ENCODE assay signal across 8 cellular contexts in the genomic region with DNA sequence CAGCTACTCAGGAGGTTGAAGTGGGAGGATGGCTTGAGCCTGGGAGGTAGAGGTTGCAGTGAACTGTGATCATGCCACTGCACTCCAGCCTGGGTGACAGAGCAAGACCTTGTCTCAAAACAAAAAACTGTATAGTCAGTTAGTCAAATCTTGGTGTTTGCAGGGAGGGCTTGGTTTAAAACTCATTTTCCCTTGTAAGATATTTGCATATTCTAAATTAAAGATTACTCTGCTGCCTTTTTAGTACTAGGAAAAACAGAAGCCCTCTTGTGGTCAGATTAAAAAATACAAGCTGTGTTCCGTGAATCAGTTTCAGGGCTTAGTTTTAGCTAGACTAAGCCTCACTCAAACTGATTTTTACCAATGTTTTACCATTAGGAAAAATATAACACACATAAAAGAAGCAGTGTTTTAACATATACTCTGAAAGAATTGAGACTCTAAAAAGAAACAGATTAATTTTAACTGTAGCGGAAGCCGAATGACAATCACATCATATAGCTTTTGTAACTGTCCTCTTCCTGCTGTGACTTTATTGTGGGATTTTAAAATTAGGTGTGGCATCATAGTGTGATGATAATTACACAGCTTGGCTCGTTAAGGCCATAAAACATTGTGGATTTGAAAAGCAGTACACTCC.
DNase-seq lines count a peak whose midpoint lies in the region; ATAC-seq and TF ChIP-seq lines count a peak whose summit lies in the region.

No MANE protein-coding gene starts in this region.

- DNase-seq in SIG-M5 treated with dmso at 0.1 percent for 504 hours (lab: John Stamatoyannopoulos, UW; ENCODE audit: unreplicated experiment) (peak; percentile 45), SIG-M5 (lab: John Stamatoyannopoulos, UW) (no peak), NCI-H82 (lab: John Stamatoyannopoulos, UW) (peak; percentile 59), dedifferentiated amniotic fluid mesenchymal stem cell (ENCODE audit: extremely low spot score) (peak; percentile 57), neural progenitor cell (ENCODE audit: low spot score) (peak; percentile 43)

- H3K36me3 Mint-ChIP-seq in neural progenitor cell: peaks cover 2% of the 10 kb centered on the region

- peak; percentile 77 for TF ChIP-seq CTCF in neural progenitor cell (IDR thresholded peaks at IDR 0.05)

- H3K27me3 ChIP-seq in neural progenitor cell: no peaks in the 10 kb centered on the region

- H3K9me3 ChIP-seq in neural progenitor cell (ENCODE audit: low read depth): no peaks in the 10 kb centered on the region

- peak overlapping the region; percentile 6 for H2AFZ ChIP-seq in neural progenitor cell (replicated peaks)

- ATAC-seq in HG02973 (IDR thresholded peaks at IDR 0.05; ENCODE audit: unreplicated experiment) (peak; percentile 65), GM19467 (IDR thresholded peaks at IDR 0.05; ENCODE audit: unreplicated experiment) (no peak), HG03097 (IDR thresholded peaks at IDR 0.05; ENCODE audit: low FRiP score, unreplicated experiment) (no peak)

- H3K27ac ChIP-seq in neural progenitor cell: peak overlapping the region; percentile 55

- H4K20me1 ChIP-seq in neural progenitor cell (ENCODE audit: low read depth): no peaks in the 10 kb centered on the region

- H3K4me3 Mint-ChIP-seq in neural progenitor cell: no peak overlapping the region

- no peaks in the 10 kb centered on the region for H3K27me3 Mint-ChIP-seq in neural progenitor cell (ENCODE audit: insufficient read depth, low read depth)

- no peak overlapping the region for H3K9ac ChIP-seq in neural progenitor cell

- H3K4me1 ChIP-seq in neural progenitor cell: peaks cover 4% of the 10 kb centered on the region

- no peaks in the 10 kb centered on the region for H3K36me3 ChIP-seq in neural progenitor cell

- H3K27ac Mint-ChIP-seq in neural progenitor cell: no peak overlapping the region

- H3F3A ChIP-seq in neural progenitor cell (ENCODE audit: low read depth): peaks cover 19% of the 10 kb centered on the region

- H3K79me2 ChIP-seq in neural progenitor cell (ENCODE audit: low read depth): no peaks in the 10 kb centered on the region

- peaks cover 2% of the 10 kb centered on the region for H3K9me3 Mint-ChIP-seq in neural progenitor cell

- peaks cover 3% of the 10 kb centered on the region for H3K4me1 Mint-ChIP-seq in neural progenitor cell

- H3K4me3 ChIP-seq in neural progenitor cell: no peak overlapping the region

- peak overlapping the region; percentile 27 for H3K4me2 ChIP-seq in neural progenitor cell
